Comparison of ENCODE assay signal across 8 cellular contexts in the genomic region with DNA sequence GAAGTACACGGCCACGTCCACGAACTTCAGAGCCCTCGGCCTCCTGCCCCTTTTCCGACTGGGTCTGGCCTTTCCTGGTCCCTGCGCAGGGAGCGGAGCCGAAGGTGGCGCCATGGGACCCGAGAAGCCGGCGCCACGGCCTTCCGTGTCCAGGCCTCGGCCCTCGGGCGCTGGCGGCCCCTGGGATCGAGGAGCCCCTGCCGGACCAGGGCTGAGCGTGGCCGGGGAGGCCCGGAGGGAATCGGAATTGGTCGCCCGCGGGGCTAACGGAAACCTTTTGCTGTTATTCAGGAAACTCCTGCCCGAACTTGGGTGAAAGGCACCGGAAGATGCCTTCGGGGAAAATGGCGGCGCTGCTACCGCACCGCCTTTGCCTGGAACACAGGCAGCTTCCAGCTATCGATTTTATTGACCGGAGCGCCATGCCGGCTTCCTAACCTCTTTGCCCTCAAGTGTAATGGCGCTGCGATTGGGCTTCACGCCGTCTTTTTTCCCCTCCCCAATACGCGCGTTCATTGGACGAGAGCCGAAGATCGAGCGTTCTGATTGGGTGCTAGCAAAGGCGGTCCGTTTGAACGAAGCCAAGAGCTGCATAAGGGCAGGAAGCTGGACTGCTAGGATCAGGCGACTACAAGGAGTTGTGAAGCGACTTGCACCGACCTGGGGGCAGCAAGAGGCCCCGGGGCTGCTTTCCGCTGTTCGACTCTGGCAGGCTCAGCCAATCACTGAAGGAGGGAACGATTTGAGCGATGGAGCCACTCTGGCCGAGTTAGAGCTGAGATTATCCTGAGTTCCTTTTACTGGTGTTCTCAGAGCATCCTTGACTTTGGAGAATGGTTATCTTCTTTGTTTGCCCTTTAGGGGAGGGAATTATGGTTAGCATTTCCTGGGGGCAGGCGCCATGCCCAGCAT. TPM values are rescaled to one million over a fixed set of nuclear protein-coding genes. Genes with fewer than 3 reads are reported as not detected.
A peak's percentile ranks its signal among the peaks of the same experiment; 100 is the strongest.
DNase-seq lines count a peak whose midpoint lies in the region; ATAC-seq and TF ChIP-seq lines count a peak whose summit lies in the region.

A gene (minus strand): TSS at position 462 of the 912 bp plus-strand sequence. CDS start 348 bp downstream, at position 114.

- no peaks in the 10 kb centered on the region for H3K27me3 Mint-ChIP-seq in T-cell

- H3K9me3 ChIP-seq in heart left ventricle (no peaks in the 10 kb centered on the region), upper lobe of left lung (no peaks in the 10 kb centered on the region)

- no peaks in the 10 kb centered on the region for H3K9me3 Mint-ChIP-seq in T-cell

- TF ChIP-seq EP300 in upper lobe of left lung (IDR thresholded peaks at IDR 0.05) = no peak

- H3K4me1 Mint-ChIP-seq in T-cell = peaks cover 17 to 27% (median 21%) of the 10 kb centered on the region in 3 donors

- POLR2A ChIA-PET in T-cell (lab: Charles Lee) = interaction anchor here in 1 of 2 donors (1.2 kb wide), 1 partner anchor 38 kb away, joined by 6 read pairs; a partner anchor contains a TSS

- DNase-seq in NCI-H1436 treated with DMSO at 0.1 percent for 48 hours (lab: John Stamatoyannopoulos, UW) (peak; percentile 76), T-cell (peak; percentile 76 to 97 (median 90)), heart left ventricle (peak; percentile 93 to 95 (median 94)), pons (ENCODE audit: low spot score) (peak; percentile 99), upper lobe of left lung (peak; percentile 85 to 92)

- ATAC-seq in HG02798 (IDR thresholded peaks at IDR 0.05; ENCODE audit: poor library complexity, unreplicated experiment) = peak; percentile 92
- peak; percentile 85 to 91 (median 86) for ATAC-seq in T-cell (replicated peaks in 1 of 4)
- ATAC-seq in heart left ventricle = peak; percentile 95 to 99 (median 97)
- peak; percentile 96 to 98 for ATAC-seq in upper lobe of left lung (ENCODE audit: low FRiP score in 2 of 2)

- peak within 1 kb of the TSS; percentile 95 to 98 for H3K27ac Mint-ChIP-seq in T-cell

- CTCF ChIA-PET in T-cell (lab: Charles Lee) = interaction anchor here in 1 of 2 donors (0.5 to 1.4 kb wide), 9 partner anchors 10 to 180 kb away, joined by 3 to 7 read pairs (median 3); a partner anchor contains a TSS

- H3K4me1 ChIP-seq in heart left ventricle (peaks cover 0 to 47% (median 10%) of the 10 kb centered on the region in 12 donors), upper lobe of left lung (peaks cover 12 to 16% (median 15%) of the 10 kb centered on the region in 4 donors)

- peaks cover 8% of the 10 kb centered on the region for H3K36me3 Mint-ChIP-seq in T-cell

- 0 to 1% (median 0%) methylated on average over 63 of the region's 63 CpGs for WGBS in adipose tissue, 3 donors
- WGBS in heart left ventricle, 4 donors = 1 to 2% (median 1%) methylated on average over 33 to 63 of the region's 63 CpGs
- WGBS in upper lobe of left lung, 2 donors = 1 to 2% methylated on average over 19 to 34 of the region's 63 CpGs

- TF ChIP-seq POLR2A in heart left ventricle (IDR thresholded peaks at IDR 0.05) (peak in 1 of 2 donors; percentile 50), upper lobe of left lung (IDR thresholded peaks at IDR 0.05) (peak in 3 of 4 donors; percentile 46 to 73 (median 59))

- H3K4me3 ChIP-seq in GM12875 (ENCODE audit: low read depth, low read length) (peak within 1 kb of the TSS; percentile 92), heart left ventricle (peak within 1 kb of the TSS; percentile 64 to 99 (median 88)), upper lobe of left lung (peak within 1 kb of the TSS; percentile 47 to 90 (median 72))

- intact Hi-C loops in heart left ventricle (cut with DNase I) = loop anchor here in 6 of 10 donors (2.0 to 10.0 kb wide), 5 partner anchors 19 to 168 kb away; a partner anchor contains a TSS

- H3K27me3 ChIP-seq in heart left ventricle (no peaks in the 10 kb centered on the region), upper lobe of left lung (no peaks in the 10 kb centered on the region)

- H3K4me3 Mint-ChIP-seq in T-cell = peak within 1 kb of the TSS; percentile 85 to 94 (median 92)

- TF ChIP-seq CTCF in GM12875 (IDR thresholded peaks at IDR 0.05; ENCODE audit: borderline replicate concordance, insufficient read depth, low read depth, low read length) (no peak), heart left ventricle (IDR thresholded peaks at IDR 0.05) (peak in 1 of 12 donors; percentile 10), upper lobe of left lung (IDR thresholded peaks at IDR 0.05) (peak in 3 of 6 experiments; percentile 2 to 12 (median 3))

- H3K36me3 ChIP-seq in heart left ventricle (peaks cover 0 to 32% (median 30%) of the 10 kb centered on the region in 9 donors), upper lobe of left lung (peaks cover 0 to 18% (median 3%) of the 10 kb centered on the region in 4 donors)

- peak within 1 kb of the TSS; percentile 46 for H3K27ac ChIP-seq in adipose tissue (ENCODE audit: low read depth, low read length)
- peak within 1 kb of the TSS; percentile 84 to 99 (median 97) for H3K27ac ChIP-seq in heart left ventricle
- peak within 1 kb of the TSS; percentile 91 to 98 (median 96) for H3K27ac ChIP-seq in upper lobe of left lung

RNA-seq across cellular contexts. Expression of the gene that starts here (rescaled TPM):
- total RNA-seq in T-cell (10 to 100 TPM; 11.0 to 13.7 (median 12.4) TPM), heart left ventricle (1 to 10 TPM; 4.0 to 7.9 (median 6.6) TPM), upper lobe of left lung (10 to 100 TPM in 2 of 6 donors, 1 to 10 TPM in 4; 3.1 to 10.9 (median 8.9) TPM)
- polyA plus RNA-seq in adipose tissue (1 to 10 TPM; 3.7 to 4.2 (median 4.2) TPM), heart left ventricle (1 to 10 TPM; 2.7 to 4.9 TPM)

Comparison
In these comparisons a context has a peak if more than half of its experiments do, and no peak if none do; other contexts are left out.
1. Peak in every context shown above with its lines: DNase-seq, ATAC-seq, H3K4me3 ChIP-seq and H3K27ac ChIP-seq.
2. H3K27ac ChIP-seq: peak in every context shown above with its lines; median percentile 97 in heart left ventricle; 96 in upper lobe of left lung; 46 in adipose tissue.